In the genomic region with DNA sequence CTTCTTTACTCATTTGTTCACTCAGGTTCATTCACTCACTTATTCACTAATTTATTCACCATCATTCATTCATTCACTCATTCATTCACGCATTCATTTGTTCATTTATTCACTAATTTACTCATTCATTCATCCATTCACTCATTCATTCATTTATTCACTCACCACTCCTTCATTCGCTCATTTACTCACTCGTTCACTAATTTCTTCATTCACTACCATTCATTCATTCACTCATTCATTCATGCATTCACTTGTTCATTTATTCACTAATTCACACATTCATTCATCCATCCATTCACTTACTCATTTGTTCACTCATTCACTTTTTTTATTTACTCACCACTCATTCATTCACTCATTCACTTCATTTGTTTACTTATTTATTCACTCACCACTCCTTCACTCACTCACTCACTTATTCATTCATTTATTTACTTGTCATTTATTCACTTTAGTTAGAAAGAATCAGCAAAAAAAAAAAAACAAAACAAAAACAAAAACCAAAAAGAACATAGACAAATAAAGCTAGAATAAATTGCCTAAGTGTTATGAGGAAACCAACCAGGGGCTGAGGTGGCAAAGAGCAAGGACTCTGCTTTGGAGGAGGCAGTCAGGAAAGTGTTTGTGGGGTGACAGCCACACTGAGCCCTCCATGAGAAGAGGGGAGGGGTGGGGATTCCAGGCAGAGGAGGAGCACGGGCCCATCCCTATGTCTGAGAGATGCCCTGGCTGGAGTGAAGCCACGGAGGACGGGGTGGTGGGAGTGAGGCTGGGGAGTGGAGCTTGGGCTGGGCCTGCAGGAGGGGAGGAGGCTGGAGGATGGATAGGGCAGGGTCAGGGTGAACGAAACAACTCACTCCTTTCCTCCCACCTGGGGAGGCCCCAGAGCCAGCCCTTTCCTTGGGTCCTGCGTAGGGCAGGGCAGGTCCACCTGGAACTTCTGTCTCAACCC, we compare ENCODE assay signal across 1 cellular context.
A peak's percentile ranks its signal among the peaks of the same experiment; 100 is the strongest.
TF ChIP-seq lines count a peak whose summit lies in the region.

No MANE protein-coding gene starts in this region.

TF ChIP-seq in WTC11, 78 proteins besides CTCF, POLR2A, EP300 and RAD21 (continued from another document):
- TF ChIP-seq, protein P1, sequence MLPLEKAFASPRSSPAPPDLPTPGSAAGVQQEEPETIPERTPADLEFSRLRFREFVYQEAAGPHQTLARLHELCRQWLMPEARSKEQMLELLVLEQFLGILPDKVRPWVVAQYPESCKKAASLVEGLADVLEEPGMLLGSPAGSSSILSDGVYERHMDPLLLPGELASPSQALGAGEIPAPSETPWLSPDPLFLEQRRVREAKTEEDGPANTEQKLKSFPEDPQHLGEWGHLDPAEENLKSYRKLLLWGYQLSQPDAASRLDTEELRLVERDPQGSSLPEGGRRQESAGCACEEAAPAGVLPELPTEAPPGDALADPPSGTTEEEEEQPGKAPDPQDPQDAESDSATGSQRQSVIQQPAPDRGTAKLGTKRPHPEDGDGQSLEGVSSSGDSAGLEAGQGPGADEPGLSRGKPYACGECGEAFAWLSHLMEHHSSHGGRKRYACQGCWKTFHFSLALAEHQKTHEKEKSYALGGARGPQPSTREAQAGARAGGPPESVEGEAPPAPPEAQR (CRISPR knock-in tag; IDR thresholded peaks at IDR 0.05), result no peak
- TF ChIP-seq, protein P2, sequence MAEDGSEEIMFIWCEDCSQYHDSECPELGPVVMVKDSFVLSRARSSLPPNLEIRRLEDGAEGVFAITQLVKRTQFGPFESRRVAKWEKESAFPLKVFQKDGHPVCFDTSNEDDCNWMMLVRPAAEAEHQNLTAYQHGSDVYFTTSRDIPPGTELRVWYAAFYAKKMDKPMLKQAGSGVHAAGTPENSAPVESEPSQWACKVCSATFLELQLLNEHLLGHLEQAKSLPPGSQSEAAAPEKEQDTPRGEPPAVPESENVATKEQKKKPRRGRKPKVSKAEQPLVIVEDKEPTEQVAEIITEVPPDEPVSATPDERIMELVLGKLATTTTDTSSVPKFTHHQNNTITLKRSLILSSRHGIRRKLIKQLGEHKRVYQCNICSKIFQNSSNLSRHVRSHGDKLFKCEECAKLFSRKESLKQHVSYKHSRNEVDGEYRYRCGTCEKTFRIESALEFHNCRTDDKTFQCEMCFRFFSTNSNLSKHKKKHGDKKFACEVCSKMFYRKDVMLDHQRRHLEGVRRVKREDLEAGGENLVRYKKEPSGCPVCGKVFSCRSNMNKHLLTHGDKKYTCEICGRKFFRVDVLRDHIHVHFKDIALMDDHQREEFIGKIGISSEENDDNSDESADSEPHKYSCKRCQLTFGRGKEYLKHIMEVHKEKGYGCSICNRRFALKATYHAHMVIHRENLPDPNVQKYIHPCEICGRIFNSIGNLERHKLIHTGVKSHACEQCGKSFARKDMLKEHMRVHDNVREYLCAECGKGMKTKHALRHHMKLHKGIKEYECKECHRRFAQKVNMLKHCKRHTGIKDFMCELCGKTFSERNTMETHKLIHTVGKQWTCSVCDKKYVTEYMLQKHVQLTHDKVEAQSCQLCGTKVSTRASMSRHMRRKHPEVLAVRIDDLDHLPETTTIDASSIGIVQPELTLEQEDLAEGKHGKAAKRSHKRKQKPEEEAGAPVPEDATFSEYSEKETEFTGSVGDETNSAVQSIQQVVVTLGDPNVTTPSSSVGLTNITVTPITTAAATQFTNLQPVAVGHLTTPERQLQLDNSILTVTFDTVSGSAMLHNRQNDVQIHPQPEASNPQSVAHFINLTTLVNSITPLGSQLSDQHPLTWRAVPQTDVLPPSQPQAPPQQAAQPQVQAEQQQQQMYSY (CRISPR knock-in tag; IDR thresholded peaks at IDR 0.05), result peak; percentile 86
